In genomic region chr15:84591815-84592214, GRCh38 we compare ENCODE assay signal across 33 cellular contexts.
"Had no signal": no experiment of that assay in that cellular context is flagged by ENCODE, and none has a peak within 500 bp of the region (broad histone marks: within the 10 kb centered on the region; RNA-seq: fewer than 3 reads in every experiment).

No MANE protein-coding gene starts in this region.

- H3K4me3 ChIP-seq: adrenal gland, body of pancreas, breast epithelium had no signal

- H3K27me3 Mint-ChIP-seq: activated CD4-positive, alpha-beta memory T cell treated with anti-CD3 and anti-CD28 coated beads for 36 hours had no signal

- H3K4me1 ChIP-seq: adrenal gland, breast epithelium had no signal

- H3K36me3 ChIP-seq: adrenal gland, brain microvascular endothelial cell, breast epithelium had no signal

- DNase-seq: activated B cell treated with CpG ODN at 0.5 μM for 24 hours; activated CD4-positive, alpha-beta memory T cell treated with anti-CD3 and anti-CD28 coated beads for 36 hours; activated CD4-positive, alpha-beta T cell treated with anti-CD3 and anti-CD28 coated beads for 4 hours; activated CD4-positive, alpha-beta T cell treated with anti-CD3 and anti-CD28 coated beads, Interleukin-2, amount 10 ng/mL, durations not matched to agents 24 days and 14 days; activated CD4-positive, alpha-beta T cell treated with anti-CD3 and anti-CD28 coated beads, Interleukin-2, amount 50 U/mL, for 1 hour; activated CD4-positive, alpha-beta T cell treated with anti-CD3 and anti-CD28 coated beads, Interleukin-2, amount 50 U/mL, for 4 hours; activated CD4-positive, CD25-positive, alpha-beta regulatory T cell treated with anti-CD3 and anti-CD28 coated beads, Interleukin-2, amount 50 U/mL, for 72 hours; activated CD8-positive, alpha-beta memory T cell treated with anti-CD3 and anti-CD28 coated beads, Interleukin-2, amount 50 U/mL, for 4 hours; activated CD8-positive, alpha-beta T cell treated with anti-CD3 and anti-CD28 coated beads for 36 hours; activated effector memory CD4-positive, alpha-beta T cell treated with anti-CD3 and anti-CD28 coated beads, Interleukin-2, amount 50 U/mL, for 16 hours; activated gamma-delta T cell treated with Interleukin-2 at 50 U/mL for 16 hours; activated naive CD4-positive, alpha-beta T cell; activated naive CD4-positive, alpha-beta T cell treated with anti-CD3 and anti-CD28 coated beads for 36 hours; activated naive CD4-positive, alpha-beta T cell treated with anti-CD3 and anti-CD28 coated beads, Interleukin-2, amount 50 U/mL, for 16 hours; activated naive CD8-positive, alpha-beta T cell treated with anti-CD3 and anti-CD28 coated beads for 36 hours; activated T-cell treated with anti-CD3 and anti-CD28 coated beads for 4 hours; activated T-cell treated with anti-CD3 and anti-CD28 coated beads, Interleukin-2, amount 50 U/mL, for 1 hour; activated T-cell treated with anti-CD3 and anti-CD28 coated beads, Interleukin-2, amount 50 U/mL, for 4 hours; activated T-cell treated with anti-CD3 and anti-CD28 coated beads, Interleukin-2, amount 50 U/mL, for 72 hours; amniotic stem cell; aorta; body of pancreas; brain microvascular endothelial cell; central memory CD4-positive, alpha-beta T cell; T-helper 1 cell; T-helper 9 cell had no signal

- H3K27me3 ChIP-seq: adrenal gland, body of pancreas, brain microvascular endothelial cell, breast epithelium had no signal

- H3K36me3 Mint-ChIP-seq: activated CD4-positive, alpha-beta memory T cell treated with anti-CD3 and anti-CD28 coated beads for 36 hours; activated naive CD4-positive, alpha-beta T cell treated with anti-CD3 and anti-CD28 coated beads, Interleukin-2, amount 50 U/mL, for 72 hours; activated naive CD8-positive, alpha-beta T cell treated with anti-CD3 and anti-CD28 coated beads for 36 hours had no signal

- H3K27ac ChIP-seq: adrenal gland, body of pancreas, brain microvascular endothelial cell, breast epithelium, VCaP had no signal

- H3K9me3 ChIP-seq: adrenal gland, body of pancreas, breast epithelium had no signal

- H3K27ac Mint-ChIP-seq: activated B cell treated with CpG ODN at 0.5 μM for 24 hours; activated CD4-positive, alpha-beta memory T cell treated with anti-CD3 and anti-CD28 coated beads for 36 hours; activated CD4-positive, alpha-beta T cell treated with anti-CD3 and anti-CD28 coated beads, Interleukin-2, amount 10 ng/mL, durations not matched to agents 24 days and 14 days; activated CD8-positive, alpha-beta T cell treated with anti-CD3 and anti-CD28 coated beads for 36 hours; activated naive CD4-positive, alpha-beta T cell treated with anti-CD3 and anti-CD28 coated beads for 36 hours; activated naive CD4-positive, alpha-beta T cell treated with anti-CD3 and anti-CD28 coated beads, Interleukin-2, amount 50 U/mL, for 72 hours; activated naive CD8-positive, alpha-beta T cell treated with anti-CD3 and anti-CD28 coated beads for 36 hours; activated T-cell treated with anti-CD3 and anti-CD28 coated beads, Interleukin-2, amount 50 U/mL, for 72 hours; activated T-helper 1 cell treated with anti-CD3 and anti-CD28 coated beads, Interleukin-12 subunit alpha, Interleukin-12 subunit beta, Interleukin-2, Interleukin-4 antibody, amounts not matched to agents 30 ng/mL and 10 ng/mL and 1 ng/mL, durations not matched to agents 14 hours and 24 hours and 36 hours; activated T-helper 17 cell treated with anti-CD3 and anti-CD28 coated beads, Interleukin-2, amount 50 U/mL, for 72 hours; T-helper 1 cell treated with Interleukin-12 subunit alpha and Interleukin-12 subunit beta and Interleukin-4 antibody, amounts not matched to agents 30 μg/mL and 1 μg/mL, for 36 hours had no signal

- H3K4me3 Mint-ChIP-seq: activated B cell treated with CpG ODN at 0.5 μM for 24 hours; activated CD4-positive, alpha-beta memory T cell treated with anti-CD3 and anti-CD28 coated beads for 36 hours; activated CD4-positive, alpha-beta T cell treated with anti-CD3 and anti-CD28 coated beads, Interleukin-2, amount 10 ng/mL, durations not matched to agents 24 days and 14 days; activated CD8-positive, alpha-beta T cell treated with anti-CD3 and anti-CD28 coated beads for 36 hours; activated naive CD4-positive, alpha-beta T cell treated with anti-CD3 and anti-CD28 coated beads for 36 hours; activated naive CD8-positive, alpha-beta T cell treated with anti-CD3 and anti-CD28 coated beads for 36 hours; activated T-cell treated with anti-CD3 and anti-CD28 coated beads, Interleukin-2, amount 50 U/mL, for 4 hours; activated T-cell treated with anti-CD3 and anti-CD28 coated beads, Interleukin-2, amount 50 U/mL, for 72 hours; activated T-helper 1 cell treated with anti-CD3 and anti-CD28 coated beads, Interleukin-12 subunit alpha, Interleukin-12 subunit beta, Interleukin-2, Interleukin-4 antibody, amounts not matched to agents 30 ng/mL and 10 ng/mL and 1 ng/mL, durations not matched to agents 14 hours and 24 hours and 36 hours; activated T-helper 17 cell treated with anti-CD3 and anti-CD28 coated beads, Interleukin-2, amount 50 U/mL, for 72 hours; T-helper 1 cell treated with Interleukin-12 subunit alpha and Interleukin-12 subunit beta and Interleukin-4 antibody, amounts not matched to agents 30 μg/mL and 1 μg/mL, for 36 hours had no signal

- H3K9me3 Mint-ChIP-seq: activated B cell treated with CpG ODN at 0.5 μM for 24 hours; activated CD4-positive, alpha-beta memory T cell treated with anti-CD3 and anti-CD28 coated beads for 36 hours; activated CD8-positive, alpha-beta T cell treated with anti-CD3 and anti-CD28 coated beads for 36 hours; activated naive CD4-positive, alpha-beta T cell treated with anti-CD3 and anti-CD28 coated beads for 36 hours; activated naive CD4-positive, alpha-beta T cell treated with anti-CD3 and anti-CD28 coated beads, Interleukin-2, amount 50 U/mL, for 72 hours; activated naive CD8-positive, alpha-beta T cell treated with anti-CD3 and anti-CD28 coated beads for 36 hours; activated T-cell treated with anti-CD3 and anti-CD28 coated beads, Interleukin-2, amount 50 U/mL, for 4 hours; activated T-cell treated with anti-CD3 and anti-CD28 coated beads, Interleukin-2, amount 50 U/mL, for 72 hours; activated T-helper 1 cell treated with anti-CD3 and anti-CD28 coated beads, Interleukin-12 subunit alpha, Interleukin-12 subunit beta, Interleukin-2, Interleukin-4 antibody, amounts not matched to agents 30 ng/mL and 10 ng/mL and 1 ng/mL, durations not matched to agents 14 hours and 24 hours and 36 hours; activated T-helper 17 cell treated with anti-CD3 and anti-CD28 coated beads, Interleukin-2, amount 50 U/mL, for 72 hours; T-helper 1 cell treated with Interleukin-12 subunit alpha and Interleukin-12 subunit beta and Interleukin-4 antibody, amounts not matched to agents 30 μg/mL and 1 μg/mL, for 36 hours had no signal

- ATAC-seq: activated CD8-positive, alpha-beta T cell treated with anti-CD3 and anti-CD28 coated beads for 36 hours; activated naive CD4-positive, alpha-beta T cell treated with anti-CD3 and anti-CD28 coated beads, Interleukin-2, amount 50 U/mL, for 72 hours; activated T-cell treated with anti-CD3 and anti-CD28 coated beads, Interleukin-2, amount 50 U/mL, for 4 hours; activated T-cell treated with anti-CD3 and anti-CD28 coated beads, Interleukin-2, amount 50 U/mL, for 72 hours; activated T-helper 17 cell treated with anti-CD3 and anti-CD28 coated beads, Interleukin-2, amount 50 U/mL, for 72 hours; body of pancreas had no signal
